8 cellular contexts compared by ENCODE assay signal in genomic region chr16:28863929-28864886, GRCh38. TPM values are rescaled to one million over a fixed set of nuclear protein-coding genes. Genes with fewer than 3 reads are reported as not detected.
A peak's percentile ranks its signal among the peaks of the same experiment; 100 is the strongest.
DNase-seq lines count a peak whose midpoint lies in the region; FAIRE-seq lines count a peak whose summit lies in the region.

No MANE protein-coding gene starts in this region.

- peak overlapping the region; percentile 90 to 93 for H3K4me3 ChIP-seq in mucosa of rectum (ENCODE audit: low read length in 2 of 2)

- H3K4me1 ChIP-seq in mucosa of rectum (ENCODE audit: control insufficient read depth in 2 of 2, insufficient read depth in 2 of 2, low read length in 2 of 2): peaks cover 13 to 18% of the 10 kb centered on the region in 2 donors

- H3K27me3 ChIP-seq in mucosa of rectum (ENCODE audit: control insufficient read depth in 2 of 2, insufficient read depth in 2 of 2, low read length in 2 of 2): no peaks in the 10 kb centered on the region

- H3K9ac ChIP-seq in mucosa of rectum (ENCODE audit: low read depth in 1 of 2, low read length in 2 of 2): peak overlapping the region; percentile 90 to 99

- peak overlapping the region; percentile 96 to 98 for H3K27ac ChIP-seq in mucosa of rectum (ENCODE audit: low read depth in 2 of 2, low read length in 2 of 2)

- H3K36me3 ChIP-seq in mucosa of rectum (ENCODE audit: control insufficient read depth in 2 of 2, insufficient read depth in 2 of 2, low read length in 2 of 2): peaks cover 17 to 18% of the 10 kb centered on the region in 2 donors

- H3K9me3 ChIP-seq in mucosa of rectum (ENCODE audit: control insufficient read depth in 2 of 2, low read length in 2 of 2): no peaks in the 10 kb centered on the region

- no peak for FAIRE-seq in frontal cortex (lab: Jason Lieb, UNC)

- peak; percentile 25 for DNase-seq in DMS53 (lab: John Stamatoyannopoulos, UW)
- no peak for DNase-seq in DMS53 treated with DMSO at 0.1 percent for 48 hours (lab: John Stamatoyannopoulos, UW; ENCODE audit: unreplicated experiment)
- peak; percentile 50 for DNase-seq in RKO (ENCODE audit: low spot score)
- DNase-seq in effector CD4-positive, alpha-beta T cell: peak; percentile 33
- no peak for DNase-seq in NOMO-1 (lab: John Stamatoyannopoulos, UW; ENCODE audit: unreplicated experiment in 2 of 2)
- no peak for DNase-seq in NCI-H1694 treated with DMSO at 0.1 percent for 48 hours (lab: John Stamatoyannopoulos, UW)
- DNase-seq in frontal cortex (ENCODE audit: low spot score in 2 of 2): no peak

RNA-seq across cellular contexts. Expression of gene SH2B1, which starts 0.6 kb away (rescaled TPM):
- total RNA-seq in frontal cortex: 10.6 TPM

RNA-seq across cellular contexts. Expression of gene ATP2A1, which starts 14.1 kb away (rescaled TPM):
- not detected for total RNA-seq in frontal cortex

RNA-seq across cellular contexts. Expression of gene TUFM, which starts 18.1 kb away (rescaled TPM):
- 64.4 TPM for total RNA-seq in frontal cortex

RNA-seq across cellular contexts. Expression of gene ATXN2L, which starts 41.4 kb away (rescaled TPM):
- 18.3 TPM for total RNA-seq in frontal cortex

Comparison
In these comparisons a context has a peak if more than half of its experiments do, and no peak if none do; other contexts are left out.
1. DNase-seq: peak in DMS53 (single experiment), RKO (single experiment) and effector CD4-positive, alpha-beta T cell (single experiment); none in DMS53 treated with DMSO at 0.1 percent for 48 hours (single experiment), NOMO-1 (0 of 2), NCI-H1694 treated with DMSO at 0.1 percent for 48 hours (single experiment) and frontal cortex (0 of 2).